ENCODE assay signal across 24 cellular contexts in genomic region chr12:102939670-102940222, GRCh38. TPM values are rescaled to one million over a fixed set of nuclear protein-coding genes. Genes with fewer than 3 reads are reported as not detected.
A peak's percentile ranks its signal among the peaks of the same experiment; 100 is the strongest.
DNase-seq lines count a peak whose midpoint lies in the region; ATAC-seq and TF ChIP-seq lines count a peak whose summit lies in the region.
"Had no signal": no experiment of that assay in that cellular context is flagged by ENCODE, and none has a peak within 500 bp of the region (broad histone marks: within the 10 kb centered on the region; RNA-seq: fewer than 3 reads in every experiment).

No MANE protein-coding gene starts in this region.

- H3K4me1 ChIP-seq in aorta (ENCODE audit: control insufficient read depth in 1 of 2, insufficient read depth in 2 of 2, low read length in 2 of 2) (no peaks in the 10 kb centered on the region), ascending aorta (no peaks in the 10 kb centered on the region)
- H3K4me1 ChIP-seq in CD8-positive, alpha-beta T cell (ENCODE audit: insufficient read depth, low read length) = no peaks in the 10 kb centered on the region
- H3K4me1 ChIP-seq: left ventricle myocardium inferior, right atrium auricular region, suprapubic skin had no signal

- WGBS in aorta, 2 donors = 72 to 75% methylated on average over 2 of the region's 2 CpGs
- WGBS in lower leg skin, 2 donors = 71 to 86% methylated on average over 2 of the region's 2 CpGs

- no peaks in the 10 kb centered on the region for H3K36me3 Mint-ChIP-seq in CD8-positive, alpha-beta T cell
- H3K36me3 Mint-ChIP-seq: activated naive CD8-positive, alpha-beta T cell; brain had no signal

- no peaks in the 10 kb centered on the region for H3K4me1 Mint-ChIP-seq in CD8-positive, alpha-beta T cell (ENCODE audit: low read depth)
- H3K4me1 Mint-ChIP-seq: brain had no signal

- H3K27ac ChIP-seq in aorta (ENCODE audit: low read depth in 1 of 2, low read length in 2 of 2) (no peak overlapping the region), ascending aorta (no peak overlapping the region)
- no peak overlapping the region for H3K27ac ChIP-seq in CD8-positive, alpha-beta T cell (ENCODE audit: low read depth, low read length)
- H3K27ac ChIP-seq: left ventricle myocardium inferior, right atrium auricular region, suprapubic skin had no signal

- H3K36me3 ChIP-seq in aorta (ENCODE audit: control insufficient read depth in 1 of 2, insufficient read depth in 2 of 2, low read length in 1 of 2) (no peaks in the 10 kb centered on the region), ascending aorta (no peaks in the 10 kb centered on the region)
- H3K36me3 ChIP-seq in CD8-positive, alpha-beta T cell (ENCODE audit: insufficient read depth, low read length) = no peaks in the 10 kb centered on the region
- H3K36me3 ChIP-seq: left ventricle myocardium inferior, right atrium auricular region, suprapubic skin had no signal

- no peak for TF ChIP-seq POLR2A in lower leg skin (IDR thresholded peaks at IDR 0.05)

- H3K9me3 ChIP-seq in aorta (ENCODE audit: control insufficient read depth, low read length) = peaks cover 2% of the 10 kb centered on the region
- no peaks in the 10 kb centered on the region for H3K9me3 ChIP-seq in ascending aorta
- no peaks in the 10 kb centered on the region for H3K9me3 ChIP-seq in CD8-positive, alpha-beta T cell (ENCODE audit: low read length)
- H3K9me3 ChIP-seq: suprapubic skin had no signal

- H3K4me3 ChIP-seq in aorta (ENCODE audit: low read length in 2 of 2) (no peak overlapping the region), ascending aorta (no peak overlapping the region), lower leg skin (ENCODE audit: low read depth, poor library complexity, severe bottlenecking) (no peak overlapping the region)
- no peak overlapping the region for H3K4me3 ChIP-seq in CD8-positive, alpha-beta T cell (ENCODE audit: low read depth, low read length)
- H3K4me3 ChIP-seq: left ventricle myocardium inferior, right atrium auricular region, suprapubic skin had no signal

- H3K27me3 ChIP-seq in aorta (ENCODE audit: control insufficient read depth in 1 of 2, insufficient read depth in 2 of 2, low read length in 1 of 2) (no peaks in the 10 kb centered on the region), ascending aorta (no peaks in the 10 kb centered on the region)
- H3K27me3 ChIP-seq in CD8-positive, alpha-beta T cell (ENCODE audit: insufficient read depth, low read length) = no peaks in the 10 kb centered on the region
- H3K27me3 ChIP-seq: right atrium auricular region, suprapubic skin had no signal

- intact Hi-C loops in aorta (cut with DNase I) = no loop called here
- intact Hi-C loops in ascending aorta (cut with DNase I) = no loop called here
- intact Hi-C loops in lower leg skin (cut with DNase I; ENCODE audit: low total_unique reads) = loop anchor here (10.0 kb wide), 1 partner anchor 615 kb away; no protein-coding TSS in a partner anchor
- intact Hi-C loops in CD8-positive, alpha-beta T cell (cut with DNase I, micrococcal nuclease) = no loop called here

- CTCF ChIA-PET in CD8-positive, alpha-beta T cell (lab: Charles Lee) = interaction anchor here (1.5 to 1.9 kb wide), 4 partner anchors 9 to 609 kb away, joined by 4 to 10 read pairs (median 7); no protein-coding TSS in a partner anchor

- peak; percentile 97 for ATAC-seq in left lobe of liver
- no peak for ATAC-seq in aorta (ENCODE audit: low FRiP score)
- no peak for ATAC-seq in CD8-positive, alpha-beta T cell

- no peak overlapping the region for H3K4me3 Mint-ChIP-seq in CD8-positive, alpha-beta T cell
- H3K4me3 Mint-ChIP-seq: activated naive CD8-positive, alpha-beta T cell; activated T-helper 1 cell treated with anti-CD3 and anti-CD28 coated beads, Interleukin-12 subunit alpha, Interleukin-12 subunit beta, Interleukin-2, Interleukin-4 antibody, amounts not matched to agents 30 ng/mL and 10 ng/mL and 1 ng/mL, durations not matched to agents 14 hours and 24 hours and 36 hours; brain; T-helper 2 cell treated with Interferon-gamma antibody and Interleukin-4, amounts not matched to agents 5 μg/mL and 100 μg/mL, for 36 hours had no signal

- TF ChIP-seq CTCF in GM12874 (IDR thresholded peaks at IDR 0.05; ENCODE audit: insufficient read depth, low read depth, low read length) = peak; percentile 45; the same call in 1 of the 2 replicates
- TF ChIP-seq CTCF in ascending aorta (IDR thresholded peaks at IDR 0.05) = no peak
- no peak for TF ChIP-seq CTCF in lower leg skin (IDR thresholded peaks at IDR 0.05)
- no peak for TF ChIP-seq CTCF in CD8-positive, alpha-beta T cell (IDR thresholded peaks at IDR 0.05)

- no peaks in the 10 kb centered on the region for H3K9me3 Mint-ChIP-seq in CD8-positive, alpha-beta T cell
- H3K9me3 Mint-ChIP-seq: activated T-helper 1 cell treated with anti-CD3 and anti-CD28 coated beads, Interleukin-12 subunit alpha, Interleukin-12 subunit beta, Interleukin-2, Interleukin-4 antibody, amounts not matched to agents 30 ng/mL and 10 ng/mL and 1 ng/mL, durations not matched to agents 14 hours and 24 hours and 36 hours; T-helper 2 cell treated with Interferon-gamma antibody and Interleukin-4, amounts not matched to agents 5 μg/mL and 100 μg/mL, for 36 hours had no signal

- H3K27ac Mint-ChIP-seq in CD8-positive, alpha-beta T cell = no peak overlapping the region
- H3K27ac Mint-ChIP-seq: activated naive CD8-positive, alpha-beta T cell; activated T-helper 1 cell treated with anti-CD3 and anti-CD28 coated beads, Interleukin-12 subunit alpha, Interleukin-12 subunit beta, Interleukin-2, Interleukin-4 antibody, amounts not matched to agents 30 ng/mL and 10 ng/mL and 1 ng/mL, durations not matched to agents 14 hours and 24 hours and 36 hours; brain; T-helper 2 cell treated with Interferon-gamma antibody and Interleukin-4, amounts not matched to agents 5 μg/mL and 100 μg/mL, for 36 hours had no signal

- peaks cover 38% of the 10 kb centered on the region for H3K27me3 Mint-ChIP-seq in CD8-positive, alpha-beta T cell (ENCODE audit: low read depth)

- DNase-seq in DMS114 treated with DMSO at 0.1 percent for 48 hours (lab: John Stamatoyannopoulos, UW; ENCODE audit: unreplicated experiment) (peak; percentile 6), OCI-M1 (lab: John Stamatoyannopoulos, UW) (peak; percentile 26), left lobe of liver (ENCODE audit: low spot score) (no peak), aorta (no peak), ascending aorta (ENCODE audit: low spot score in 2 of 2) (no peak), lower leg skin (ENCODE audit: low spot score in 2 of 2) (no peak)
- no peak for DNase-seq in CD8-positive, alpha-beta T cell
- DNase-seq: activated CD4-positive, CD25-positive, alpha-beta regulatory T cell treated with anti-CD3 and anti-CD28 coated beads, Interleukin-2, amount 50 U/mL, for 72 hours; EL; glutamatergic neuron; H7; left ventricle myocardium inferior; NCI-H187; NCI-H524; nucleus accumbens had no signal

- POLR2A ChIA-PET in CD8-positive, alpha-beta T cell (lab: Charles Lee) = no interaction called here

RNA-seq across cellular contexts. Expression of gene ASCL1, which starts 17.7 kb away (rescaled TPM):
- total RNA-seq in left lobe of liver (not detected), aorta (not detected), ascending aorta (not detected), lower leg skin (not detected)
- polyA plus RNA-seq in aorta = not detected
- not detected for total RNA-seq in CD8-positive, alpha-beta T cell
- total RNA-seq: activated CD8-positive, alpha-beta memory T cell treated with anti-CD3 and anti-CD28 coated beads for 36 hours; left ventricle myocardium inferior; MCF 10A; right atrium auricular region; suprapubic skin had no signal

RNA-seq across cellular contexts. Expression of gene PAH, which starts 22.7 kb away (rescaled TPM):
- total RNA-seq in left lobe of liver (1,162 TPM), aorta (not detected), ascending aorta (not detected), lower leg skin (not detected)
- not detected for polyA plus RNA-seq in aorta
- total RNA-seq in CD8-positive, alpha-beta T cell = not detected
- total RNA-seq: activated CD8-positive, alpha-beta memory T cell treated with anti-CD3 and anti-CD28 coated beads for 36 hours; activated T-helper 1 cell treated with anti-CD3 and anti-CD28 coated beads, Interleukin-12 subunit alpha, Interleukin-12 subunit beta, Interleukin-2, Interleukin-4 antibody, amounts not matched to agents 30 ng/mL and 10 ng/mL and 1 ng/mL, durations not matched to agents 14 hours and 24 hours and 36 hours; left ventricle myocardium inferior; MCF 10A; right atrium auricular region had no signal

Comparison
In these comparisons a context has a peak if more than half of its experiments do, and no peak if none do; other contexts are left out.
1. DNase-seq: peak in DMS114 treated with DMSO at 0.1 percent for 48 hours (single experiment) and OCI-M1 (single experiment); none in left lobe of liver (single experiment), aorta (0 of 2), ascending aorta (0 of 2), lower leg skin (0 of 2) and CD8-positive, alpha-beta T cell (0 of 7).
2. RNA of gene PAH, which starts 22.7 kb away (total RNA-seq): 1,162 TPM in left lobe of liver (single experiment); not detected in CD8-positive, alpha-beta T cell, not detected in aorta, not detected in ascending aorta (single experiment) and not detected in lower leg skin; every median in the first group is over 1,000 times any median in the second.